In the genomic region with DNA sequence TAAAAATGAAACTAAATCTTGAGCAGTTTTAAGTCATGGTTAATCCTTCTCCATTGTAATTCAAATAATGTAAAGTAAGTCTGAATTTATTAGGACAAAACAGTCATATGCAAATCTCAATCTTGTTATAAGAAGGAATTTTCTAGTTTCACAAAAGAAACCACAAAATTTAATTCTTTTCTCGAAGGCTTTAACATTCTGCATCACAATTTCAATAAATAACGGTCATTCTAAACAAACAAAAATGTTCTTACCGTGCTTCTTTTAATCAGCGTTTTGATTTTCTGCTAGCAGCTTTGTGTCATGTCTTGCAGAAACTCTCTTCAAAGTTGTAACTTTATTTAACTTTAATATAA, we compare ENCODE assay signal across 8 cellular contexts. TPM values are rescaled to one million over a fixed set of nuclear protein-coding genes. Genes with fewer than 3 reads are reported as not detected.
DNase-seq lines count a peak whose midpoint lies in the region; ATAC-seq and TF ChIP-seq lines count a peak whose summit lies in the region.

No MANE protein-coding gene starts in this region.

- peak overlapping the region; percentile 44; the same call in 1 of the 2 replicates for H3K9ac ChIP-seq in SU-DHL-6 (ENCODE audit: low read length)

- in situ Hi-C loops in GM13976 (cut with MboI; ENCODE audit: low sequenced_read_pairs, unreplicated experiment): no loop called here

- H4K20me1 ChIP-seq in SU-DHL-6 (ENCODE audit: low read depth, low read length): no peaks in the 10 kb centered on the region

- intact Hi-C loops in esophagus squamous epithelium (cut with DNase I): no loop called here

- ATAC-seq in HG03342 (IDR thresholded peaks at IDR 0.05; ENCODE audit: unreplicated experiment): no peak

- H3K27me3 ChIP-seq in SU-DHL-6 (ENCODE audit: low read length) (no peaks in the 10 kb centered on the region), esophagus squamous epithelium (no peaks in the 10 kb centered on the region)

- H3K27ac ChIP-seq in SU-DHL-6 (ENCODE audit: low read depth, low read length) (no peak overlapping the region), esophagus squamous epithelium (peak overlapping the region; percentile 87 to 93 (median 91)), skin epidermis (peak overlapping the region in 20 of 21 experiments; percentile 68 to 98 (median 89))

- H3K4me1 ChIP-seq in esophagus squamous epithelium: peaks cover 13 to 45% (median 14%) of the 10 kb centered on the region in 3 donors

- H2AFZ ChIP-seq in SU-DHL-6 (ENCODE audit: low read depth, low read length, severe bottlenecking): peak overlapping the region; percentile 93

- H3K79me2 ChIP-seq in SU-DHL-6 (ENCODE audit: insufficient read depth, low read length): no peaks in the 10 kb centered on the region

- H3K9me3 ChIP-seq in SU-DHL-6 (ENCODE audit: insufficient read depth, low read length): no peaks in the 10 kb centered on the region
- peaks cover 0 to 1% (median 0%) of the 10 kb centered on the region in 3 donors for H3K9me3 ChIP-seq in esophagus squamous epithelium

- no peaks in the 10 kb centered on the region for H3K9me2 ChIP-seq in SU-DHL-6 (replicated peaks; ENCODE audit: insufficient read depth, low read length)

- no peaks in the 10 kb centered on the region for H3F3A ChIP-seq in SU-DHL-6 (ENCODE audit: insufficient read depth)

- WGBS in esophagus squamous epithelium, 2 donors: 1 to 11% methylated on average over 4 of the region's 4 CpGs

- DNase-seq in GM12864 (ENCODE audit: low read depth) (no peak), esophagus squamous epithelium (lab: John Stamatoyannopoulos, UW) (no peak), GM13976 (ENCODE audit: low spot score) (no peak), DMS53 (lab: John Stamatoyannopoulos, UW) (no peak), ecto neural progenitor cell (ENCODE audit: low spot score) (no peak)

- TF ChIP-seq CTCF in GM12864 (IDR thresholded peaks at IDR 0.05; ENCODE audit: low read depth, low read length, missing control alignments) (no peak), SU-DHL-6 (IDR thresholded peaks at IDR 0.05; ENCODE audit: insufficient read depth, low read length, poor library complexity, severe bottlenecking) (no peak), esophagus squamous epithelium (IDR thresholded peaks at IDR 0.05) (no peak), GM13976 (IDR thresholded peaks at IDR 0.05; ENCODE audit: borderline replicate concordance, control extremely low read depth, extremely low read depth, insufficient read depth, missing control alignments) (no peak)

- no peaks in the 10 kb centered on the region for H3K36me3 ChIP-seq in SU-DHL-6 (ENCODE audit: low read length)
- peaks cover 0 to 5% (median 0%) of the 10 kb centered on the region in 3 donors for H3K36me3 ChIP-seq in esophagus squamous epithelium

- H3K4me3 ChIP-seq in GM12864 (ENCODE audit: low read depth, low read length): peak overlapping the region; percentile 61; the same call in 1 of the 2 replicates
- H3K4me3 ChIP-seq in SU-DHL-6 (ENCODE audit: insufficient read depth, low read length, poor library complexity, severe bottlenecking): peak overlapping the region; percentile 47
- H3K4me3 ChIP-seq in esophagus squamous epithelium: peak overlapping the region; percentile 35 to 70 (median 50)
- H3K4me3 ChIP-seq in skin epidermis: peak overlapping the region; percentile 32 to 49 (median 42)

- TF ChIP-seq POLR2A in esophagus squamous epithelium (IDR thresholded peaks at IDR 0.05): no peak

- H3K4me2 ChIP-seq in SU-DHL-6 (ENCODE audit: low read depth, low read length, poor library complexity, severe bottlenecking): peak overlapping the region; percentile 70

RNA-seq across cellular contexts. Expression of gene CLEC2B, which starts 0.2 kb away (rescaled TPM):
- 10 to 100 TPM in 3 of 4 donors, 1 to 10 TPM in 1; 6.0 to 29.4 (median 14.9) TPM for total RNA-seq in esophagus squamous epithelium

RNA-seq across cellular contexts. Expression of gene KLRF2, which starts 12.4 kb away (rescaled TPM):
- total RNA-seq in esophagus squamous epithelium: not detected

RNA-seq across cellular contexts. Expression of gene KLRF1, which starts 41.6 kb away (rescaled TPM):
- total RNA-seq in esophagus squamous epithelium: under 1 TPM; 0.35 to 0.99 (median 0.37) TPM
